8 cellular contexts compared by ENCODE assay signal in the genomic region with DNA sequence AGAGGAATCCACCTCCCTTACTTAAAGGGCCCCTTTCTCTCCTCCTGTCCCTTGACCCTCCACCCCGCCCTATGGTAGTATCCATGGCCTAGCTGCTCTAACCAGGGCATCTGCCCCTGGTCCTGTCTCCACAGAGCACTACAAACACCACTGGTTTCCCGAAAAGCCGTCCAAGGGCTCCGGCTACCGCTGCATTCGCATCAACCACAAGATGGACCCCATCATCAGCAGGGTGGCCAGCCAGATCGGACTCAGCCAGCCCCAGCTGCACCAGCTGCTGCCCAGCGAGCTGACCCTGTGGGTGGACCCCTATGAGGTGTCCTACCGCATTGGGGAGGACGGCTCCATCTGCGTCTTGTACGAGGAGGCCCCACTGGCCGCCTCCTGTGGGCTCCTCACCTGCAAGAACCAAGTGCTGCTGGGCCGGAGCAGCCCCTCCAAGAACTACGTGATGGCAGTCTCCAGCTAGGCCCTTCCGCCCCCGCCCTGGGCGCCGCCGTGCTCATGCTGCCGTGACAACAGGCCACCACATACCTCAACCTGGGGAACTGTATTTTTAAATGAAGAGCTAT. TPM values are rescaled to one million over a fixed set of nuclear protein-coding genes. Genes with fewer than 3 reads are reported as not detected.
DNase-seq lines count a peak whose midpoint lies in the region; ATAC-seq and TF ChIP-seq lines count a peak whose summit lies in the region.

No MANE protein-coding gene starts in this region.

- H3K27me3 ChIP-seq in neural progenitor cell: peaks cover 96% of the 10 kb centered on the region

- H4K20me1 ChIP-seq in neural progenitor cell (ENCODE audit: low read depth): peaks cover 52% of the 10 kb centered on the region

- peak overlapping the region; percentile 91 for H3K27ac ChIP-seq in epithelial cell of prostate
- no peak overlapping the region for H3K27ac ChIP-seq in neural progenitor cell

- H3K4me2 ChIP-seq in neural progenitor cell: peak overlapping the region; percentile 99

- H3F3A ChIP-seq in neural progenitor cell (ENCODE audit: low read depth): peaks cover 28% of the 10 kb centered on the region

- no peak overlapping the region for H2AFZ ChIP-seq in neural progenitor cell (replicated peaks)

- intact Hi-C loops in activated CD4-positive, alpha-beta T cell treated with anti-CD3 and anti-CD28 coated beads, Interleukin-2, amount 10 ng/mL, durations not matched to agents 24 days and 14 days (cut with micrococcal nuclease): no loop called here

- peaks cover 38% of the 10 kb centered on the region for H3K4me1 ChIP-seq in neural progenitor cell

- H3K36me3 ChIP-seq in neural progenitor cell: no peaks in the 10 kb centered on the region

- H3K27ac Mint-ChIP-seq in activated CD4-positive, alpha-beta T cell treated with anti-CD3 and anti-CD28 coated beads, Interleukin-2, amount 10 ng/mL, durations not matched to agents 24 days and 14 days: peak overlapping the region; percentile 92
- no peak overlapping the region for H3K27ac Mint-ChIP-seq in neural progenitor cell

- DNase-seq in activated CD4-positive, alpha-beta T cell treated with anti-CD3 and anti-CD28 coated beads, Interleukin-2, amount 10 ng/mL, durations not matched to agents 24 days and 14 days: peak; percentile 88
- DNase-seq in epithelial cell of prostate (ENCODE audit: low read depth, low spot score) (no peak), neural progenitor cell (ENCODE audit: low spot score) (peak; percentile 26)

- no peaks in the 10 kb centered on the region for H3K9me3 ChIP-seq in neural progenitor cell (ENCODE audit: low read depth)

- no peak for TF ChIP-seq CTCF in GM12875 (IDR thresholded peaks at IDR 0.05; ENCODE audit: borderline replicate concordance, insufficient read depth, low read depth, low read length)
- TF ChIP-seq CTCF in neural progenitor cell (IDR thresholded peaks at IDR 0.05): no peak

- no peak overlapping the region for H3K9ac ChIP-seq in neural progenitor cell

- H3K27me3 Mint-ChIP-seq in activated CD4-positive, alpha-beta T cell treated with anti-CD3 and anti-CD28 coated beads, Interleukin-2, amount 10 ng/mL, durations not matched to agents 24 days and 14 days: no peaks in the 10 kb centered on the region
- H3K27me3 Mint-ChIP-seq in neural progenitor cell (ENCODE audit: insufficient read depth, low read depth): peaks cover 20% of the 10 kb centered on the region

- no peaks in the 10 kb centered on the region for H3K9me3 Mint-ChIP-seq in activated CD4-positive, alpha-beta T cell treated with anti-CD3 and anti-CD28 coated beads, Interleukin-2, amount 10 ng/mL, durations not matched to agents 24 days and 14 days
- H3K9me3 Mint-ChIP-seq in neural progenitor cell: no peaks in the 10 kb centered on the region

- H3K4me3 ChIP-seq in GM12875 (ENCODE audit: low read depth, low read length) (peak overlapping the region; percentile 95), neural progenitor cell (peak overlapping the region; percentile 87)

- H3K79me2 ChIP-seq in neural progenitor cell (ENCODE audit: low read depth): peaks cover 31% of the 10 kb centered on the region

- peaks cover 65% of the 10 kb centered on the region for H3K4me1 Mint-ChIP-seq in activated CD4-positive, alpha-beta T cell treated with anti-CD3 and anti-CD28 coated beads, Interleukin-2, amount 10 ng/mL, durations not matched to agents 24 days and 14 days
- peaks cover 47% of the 10 kb centered on the region for H3K4me1 Mint-ChIP-seq in neural progenitor cell

- peaks cover 58% of the 10 kb centered on the region for H3K36me3 Mint-ChIP-seq in activated CD4-positive, alpha-beta T cell treated with anti-CD3 and anti-CD28 coated beads, Interleukin-2, amount 10 ng/mL, durations not matched to agents 24 days and 14 days (ENCODE audit: low read depth)
- peaks cover 6% of the 10 kb centered on the region for H3K36me3 Mint-ChIP-seq in neural progenitor cell

- H3K4me3 Mint-ChIP-seq in activated CD4-positive, alpha-beta T cell treated with anti-CD3 and anti-CD28 coated beads, Interleukin-2, amount 10 ng/mL, durations not matched to agents 24 days and 14 days: peak overlapping the region; percentile 99
- peak overlapping the region; percentile 83 for H3K4me3 Mint-ChIP-seq in neural progenitor cell

- ATAC-seq in GM18858 (IDR thresholded peaks at IDR 0.05; ENCODE audit: unreplicated experiment) (no peak), HG02623 (IDR thresholded peaks at IDR 0.05; ENCODE audit: unreplicated experiment) (no peak), HG03565 (IDR thresholded peaks at IDR 0.05; ENCODE audit: unreplicated experiment) (no peak), GM18861 (IDR thresholded peaks at IDR 0.05; ENCODE audit: unreplicated experiment) (no peak)

RNA-seq across cellular contexts. Expression of a gene that starts 1.7 kb away (rescaled TPM):
- total RNA-seq in activated CD4-positive, alpha-beta T cell treated with anti-CD3 and anti-CD28 coated beads, Interleukin-2, amount 10 ng/mL, durations not matched to agents 24 days and 14 days: 106 and 108 TPM in 2 replicates
- total RNA-seq in neural progenitor cell (ENCODE audit: low replicate concordance): 26.5 and 47.6 TPM in 2 replicates

RNA-seq across cellular contexts. Expression of a gene that starts 43.9 kb away (rescaled TPM):
- 1.4 and 1.9 TPM in 2 replicates for total RNA-seq in activated CD4-positive, alpha-beta T cell treated with anti-CD3 and anti-CD28 coated beads, Interleukin-2, amount 10 ng/mL, durations not matched to agents 24 days and 14 days
- total RNA-seq in neural progenitor cell (ENCODE audit: low replicate concordance): 0.19 TPM in 1 of 2 replicates, not detected in the other
